1 cellular context compared by ENCODE assay signal in the genomic region with DNA sequence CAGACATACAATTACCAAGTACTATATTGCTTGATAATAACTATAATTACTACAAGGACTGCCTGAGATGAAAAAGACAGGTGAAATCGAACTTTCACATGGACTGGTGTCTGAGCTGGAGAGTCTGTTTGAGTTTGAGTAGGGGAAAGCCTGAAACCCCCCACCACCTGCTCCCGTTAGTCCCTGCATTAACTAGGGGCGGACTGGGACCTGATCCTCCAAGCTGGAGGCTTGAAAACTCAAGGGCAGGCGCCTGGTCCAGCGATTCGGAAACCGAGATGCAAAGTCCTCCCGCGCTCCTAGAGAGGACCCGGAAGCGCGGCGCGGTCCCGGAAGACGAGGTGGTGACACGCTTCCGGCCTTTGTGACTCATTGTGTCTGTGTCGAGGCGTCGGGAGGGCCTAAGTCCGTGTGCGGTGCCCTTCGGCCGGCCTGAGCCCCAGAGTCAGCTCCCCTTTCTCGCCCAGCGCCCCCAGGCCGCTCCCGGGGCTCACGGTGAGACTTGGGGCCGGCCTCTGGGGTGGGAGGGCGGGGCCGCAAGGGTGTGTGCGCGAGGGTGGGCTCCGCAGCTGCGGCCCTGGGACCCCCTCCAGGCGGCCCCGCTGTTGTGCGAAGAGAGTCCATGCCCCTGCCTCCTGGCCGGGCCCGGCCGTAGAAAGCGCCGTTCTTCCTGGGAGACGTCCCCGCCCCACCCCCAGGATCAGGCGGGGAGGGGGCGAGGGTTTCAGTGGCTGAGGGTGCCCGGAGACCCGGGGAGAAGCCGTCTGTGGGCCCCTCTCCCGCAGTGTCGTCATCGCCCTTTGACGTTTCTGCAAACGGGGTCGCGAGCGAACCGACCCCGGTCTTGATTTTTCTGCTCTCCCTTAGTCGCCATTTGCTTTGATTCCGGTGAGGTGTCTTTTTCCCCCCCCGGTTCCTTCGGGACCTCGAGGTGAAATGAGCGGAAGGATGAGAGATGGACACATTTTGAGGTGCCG.
TF ChIP-seq lines count a peak whose summit lies in the region.

Gene ZKSCAN1 (plus strand): TSS at position 365 of the 977 bp plus-strand sequence. CDS start 7,911 bp downstream, outside the sequence.

TF ChIP-seq in HepG2, 621 proteins besides CTCF, POLR2A, EP300 and RAD21 (continued from another document and continues in another):
- TF ChIP-seq ISX (CRISPR knock-in tag; conservative IDR thresholded peaks at IDR 0.05), result no peak
- TF ChIP-seq, protein P1, sequence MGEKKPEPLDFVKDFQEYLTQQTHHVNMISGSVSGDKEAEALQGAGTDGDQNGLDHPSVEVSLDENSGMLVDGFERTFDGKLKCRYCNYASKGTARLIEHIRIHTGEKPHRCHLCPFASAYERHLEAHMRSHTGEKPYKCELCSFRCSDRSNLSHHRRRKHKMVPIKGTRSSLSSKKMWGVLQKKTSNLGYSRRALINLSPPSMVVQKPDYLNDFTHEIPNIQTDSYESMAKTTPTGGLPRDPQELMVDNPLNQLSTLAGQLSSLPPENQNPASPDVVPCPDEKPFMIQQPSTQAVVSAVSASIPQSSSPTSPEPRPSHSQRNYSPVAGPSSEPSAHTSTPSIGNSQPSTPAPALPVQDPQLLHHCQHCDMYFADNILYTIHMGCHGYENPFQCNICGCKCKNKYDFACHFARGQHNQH (CRISPR knock-in tag; IDR thresholded peaks at IDR 0.05), result peak; percentile 78; the same call in 1 of the 2 replicates
- TF ChIP-seq ZNF276 (CRISPR knock-in tag; IDR thresholded peaks at IDR 0.05; ENCODE audit: low read depth), result no peak
- no peak for TF ChIP-seq ZNF256 (CRISPR knock-in tag; conservative IDR thresholded peaks at IDR 0.05)
- TF ChIP-seq ZNF558 (CRISPR knock-in tag; IDR thresholded peaks at IDR 0.05; ENCODE audit: borderline replicate concordance), result no peak
- peak; percentile 60; the same call in 1 of the 2 replicates for TF ChIP-seq ZNF317 (CRISPR knock-in tag; IDR thresholded peaks at IDR 0.05)
- peak; percentile 88; the same call in 1 of the 2 replicates for TF ChIP-seq ELK4 (CRISPR knock-in tag; IDR thresholded peaks at IDR 0.05; ENCODE audit: borderline replicate concordance)
- 0 out of 2 replicates have a peak, but pooled peaks have one; percentile 15 for TF ChIP-seq NFYB (CRISPR knock-in tag; IDR thresholded peaks at IDR 0.05)
- TF ChIP-seq ZMAT3 (CRISPR knock-in tag; conservative IDR thresholded peaks at IDR 0.05), result peak; percentile 94
- TF ChIP-seq ATF7-NPFF (CRISPR knock-in tag; IDR thresholded peaks at IDR 0.05; ENCODE audit: low read depth), result peak; percentile 74
- no peak for TF ChIP-seq PRPF4 (IDR thresholded peaks at IDR 0.05; ENCODE audit: low read depth, low read length, poor library complexity, severe bottlenecking)
- TF ChIP-seq, protein P2, sequence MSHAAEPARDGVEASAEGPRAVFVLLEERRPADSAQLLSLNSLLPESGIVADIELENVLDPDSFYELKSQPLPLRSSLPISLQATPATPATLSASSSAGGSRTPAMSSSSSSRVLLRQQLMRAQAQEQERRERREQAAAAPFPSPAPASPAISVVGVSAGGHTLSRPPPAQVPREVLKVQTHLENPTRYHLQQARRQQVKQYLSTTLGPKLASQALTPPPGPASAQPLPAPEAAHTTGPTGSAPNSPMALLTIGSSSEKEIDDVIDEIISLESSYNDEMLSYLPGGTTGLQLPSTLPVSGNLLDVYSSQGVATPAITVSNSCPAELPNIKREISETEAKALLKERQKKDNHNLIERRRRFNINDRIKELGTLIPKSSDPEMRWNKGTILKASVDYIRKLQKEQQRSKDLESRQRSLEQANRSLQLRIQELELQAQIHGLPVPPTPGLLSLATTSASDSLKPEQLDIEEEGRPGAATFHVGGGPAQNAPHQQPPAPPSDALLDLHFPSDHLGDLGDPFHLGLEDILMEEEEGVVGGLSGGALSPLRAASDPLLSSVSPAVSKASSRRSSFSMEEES (CRISPR knock-in tag; IDR thresholded peaks at IDR 0.05), result peak; percentile 27; the same call in 1 of the 2 replicates
- TF ChIP-seq, protein P3, sequence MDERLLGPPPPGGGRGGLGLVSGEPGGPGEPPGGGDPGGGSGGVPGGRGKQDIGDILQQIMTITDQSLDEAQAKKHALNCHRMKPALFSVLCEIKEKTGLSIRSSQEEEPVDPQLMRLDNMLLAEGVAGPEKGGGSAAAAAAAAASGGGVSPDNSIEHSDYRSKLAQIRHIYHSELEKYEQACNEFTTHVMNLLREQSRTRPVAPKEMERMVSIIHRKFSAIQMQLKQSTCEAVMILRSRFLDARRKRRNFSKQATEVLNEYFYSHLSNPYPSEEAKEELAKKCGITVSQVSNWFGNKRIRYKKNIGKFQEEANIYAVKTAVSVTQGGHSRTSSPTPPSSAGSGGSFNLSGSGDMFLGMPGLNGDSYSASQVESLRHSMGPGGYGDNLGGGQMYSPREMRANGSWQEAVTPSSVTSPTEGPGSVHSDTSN (CRISPR knock-in tag; IDR thresholded peaks at IDR 0.05), result 0 out of 2 replicates have a peak, but pooled peaks have one; percentile 11
- TF ChIP-seq ZKSCAN8 (CRISPR knock-in tag; IDR thresholded peaks at IDR 0.05; ENCODE audit: borderline replicate concordance), result no peak
- TF ChIP-seq ZNF816 (CRISPR knock-in tag; IDR thresholded peaks at IDR 0.05; ENCODE audit: borderline replicate concordance), result no peak
- no peak for TF ChIP-seq FIP1L1 (IDR thresholded peaks at IDR 0.05; ENCODE audit: borderline replicate concordance, insufficient read depth, low read depth, low read length)
- 0 out of 2 replicates have a peak, but pooled peaks have one; percentile 76 for TF ChIP-seq ELF4 (CRISPR knock-in tag; IDR thresholded peaks at IDR 0.05; ENCODE audit: borderline replicate concordance)
- TF ChIP-seq LRRFIP1 (CRISPR knock-in tag; conservative IDR thresholded peaks at IDR 0.05), result no peak
- no peak for TF ChIP-seq SMAD9 (CRISPR knock-in tag; IDR thresholded peaks at IDR 0.05)
- no peak for TF ChIP-seq RELA (CRISPR knock-in tag; IDR thresholded peaks at IDR 0.05)
- TF ChIP-seq PHF5A (CRISPR knock-in tag; IDR thresholded peaks at IDR 0.05; ENCODE audit: low read depth, unreplicated experiment), result no peak
- no peak for TF ChIP-seq NFE2L1 (CRISPR knock-in tag; IDR thresholded peaks at IDR 0.05; ENCODE audit: borderline replicate concordance)
- no peak for TF ChIP-seq MEF2D (CRISPR knock-in tag; IDR thresholded peaks at IDR 0.05)
- TF ChIP-seq GATAD1 (CRISPR knock-in tag; IDR thresholded peaks at IDR 0.05), result peak; percentile 92
- peak; percentile 44; the same call in 1 of the 2 replicates for TF ChIP-seq ZNF350 (CRISPR knock-in tag; IDR thresholded peaks at IDR 0.05; ENCODE audit: borderline replicate concordance, low read depth)
- TF ChIP-seq, protein P4, sequence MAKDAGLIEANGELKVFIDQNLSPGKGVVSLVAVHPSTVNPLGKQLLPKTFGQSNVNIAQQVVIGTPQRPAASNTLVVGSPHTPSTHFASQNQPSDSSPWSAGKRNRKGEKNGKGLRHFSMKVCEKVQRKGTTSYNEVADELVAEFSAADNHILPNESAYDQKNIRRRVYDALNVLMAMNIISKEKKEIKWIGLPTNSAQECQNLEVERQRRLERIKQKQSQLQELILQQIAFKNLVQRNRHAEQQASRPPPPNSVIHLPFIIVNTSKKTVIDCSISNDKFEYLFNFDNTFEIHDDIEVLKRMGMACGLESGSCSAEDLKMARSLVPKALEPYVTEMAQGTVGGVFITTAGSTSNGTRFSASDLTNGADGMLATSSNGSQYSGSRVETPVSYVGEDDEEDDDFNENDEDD (CRISPR knock-in tag; IDR thresholded peaks at IDR 0.05; ENCODE audit: borderline replicate concordance), result no peak
- TF ChIP-seq MED1 (CRISPR knock-in tag; IDR thresholded peaks at IDR 0.05), result peak; percentile 89
- TF ChIP-seq ZNF761 (CRISPR knock-in tag; conservative IDR thresholded peaks at IDR 0.05), result no peak
- TF ChIP-seq, protein P5, sequence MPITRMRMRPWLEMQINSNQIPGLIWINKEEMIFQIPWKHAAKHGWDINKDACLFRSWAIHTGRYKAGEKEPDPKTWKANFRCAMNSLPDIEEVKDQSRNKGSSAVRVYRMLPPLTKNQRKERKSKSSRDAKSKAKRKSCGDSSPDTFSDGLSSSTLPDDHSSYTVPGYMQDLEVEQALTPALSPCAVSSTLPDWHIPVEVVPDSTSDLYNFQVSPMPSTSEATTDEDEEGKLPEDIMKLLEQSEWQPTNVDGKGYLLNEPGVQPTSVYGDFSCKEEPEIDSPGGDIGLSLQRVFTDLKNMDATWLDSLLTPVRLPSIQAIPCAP (CRISPR knock-in tag; IDR thresholded peaks at IDR 0.05; ENCODE audit: low read depth), result no peak
- no peak for TF ChIP-seq SRSF9 (IDR thresholded peaks at IDR 0.05; ENCODE audit: borderline replicate concordance, insufficient read depth, low read depth, low read length, poor library complexity, severe bottlenecking)
- peak; percentile 86 for TF ChIP-seq POLR2AphosphoS5 (IDR thresholded peaks at IDR 0.05; ENCODE audit: low read depth, low read length)
- TF ChIP-seq ZNF234 (CRISPR knock-in tag; conservative IDR thresholded peaks at IDR 0.05), result no peak
- TF ChIP-seq ATAD3A (CRISPR knock-in tag; IDR thresholded peaks at IDR 0.05), result no peak
- no peak for TF ChIP-seq HOMEZ (CRISPR knock-in tag; IDR thresholded peaks at IDR 0.05; ENCODE audit: low read depth)
- TF ChIP-seq ZNF138 (CRISPR knock-in tag; IDR thresholded peaks at IDR 0.05; ENCODE audit: low read depth), result peak; percentile 93
- TF ChIP-seq ZNF224 (CRISPR knock-in tag; IDR thresholded peaks at IDR 0.05), result no peak
- TF ChIP-seq CBX1 (IDR thresholded peaks at IDR 0.05; ENCODE audit: low read depth), result no peak
- TF ChIP-seq MIER2 (CRISPR knock-in tag; IDR thresholded peaks at IDR 0.05), result no peak
- TF ChIP-seq ZNF160 (CRISPR knock-in tag; IDR thresholded peaks at IDR 0.05), result no peak; the same call in 1 of the 2 replicates
